Comparison of ENCODE assay signal across 13 cellular contexts in genomic region chr21:36535618-36536241, GRCh38. TPM values are rescaled to one million over a fixed set of nuclear protein-coding genes. Genes with fewer than 3 reads are reported as not detected.
A peak's percentile ranks its signal among the peaks of the same experiment; 100 is the strongest.
DNase-seq lines count a peak whose midpoint lies in the region; ATAC-seq and TF ChIP-seq lines count a peak whose summit lies in the region.
"Had no signal": no experiment of that assay in that cellular context is flagged by ENCODE, and none has a peak within 500 bp of the region (broad histone marks: within the 10 kb centered on the region; RNA-seq: fewer than 3 reads in every experiment).

No MANE protein-coding gene starts in this region.

- H2BK12ac ChIP-seq in mesenchymal stem cell (ENCODE audit: low read length in 2 of 2) = no peak overlapping the region

- H3K9me3 Mint-ChIP-seq in activated CD4-positive, alpha-beta T cell treated with anti-CD3 and anti-CD28 coated beads for 36 hours (ENCODE audit: low read depth) = no peaks in the 10 kb centered on the region
- no peaks in the 10 kb centered on the region for H3K9me3 Mint-ChIP-seq in stimulated activated effector memory CD8-positive, alpha-beta T cell treated with anti-CD3 and anti-CD28 coated beads, Interleukin-12 subunit alpha, Interleukin-12 subunit beta, amount 100 ng/mL, for 72 hours
- H3K9me3 Mint-ChIP-seq in HFFc6 = no peaks in the 10 kb centered on the region
- H3K9me3 Mint-ChIP-seq: activated naive CD4-positive, alpha-beta T cell treated with anti-CD3 and anti-CD28 coated beads, Interleukin-2, amount 50 U/mL, for 24 hours had no signal

- no peak overlapping the region for H4K8ac ChIP-seq in mesenchymal stem cell (ENCODE audit: low read length)

- no peak overlapping the region for H2AFZ ChIP-seq in mesenchymal stem cell (ENCODE audit: low read depth, low read length)

- intact Hi-C loops in activated CD4-positive, alpha-beta T cell treated with anti-CD3 and anti-CD28 coated beads for 36 hours (cut with DNase I, micrococcal nuclease) = no loop called here

- no peak overlapping the region for H3K4me2 ChIP-seq in mesenchymal stem cell (ENCODE audit: low read length, poor library complexity, severe bottlenecking)

- H3K27ac ChIP-seq in HEK293 (ENCODE audit: extremely low read depth, low read depth, low read length) = no peak overlapping the region
- no peak overlapping the region for H3K27ac ChIP-seq in mesenchymal stem cell (ENCODE audit: low read length, poor library complexity, severe bottlenecking)
- H3K27ac ChIP-seq: right lobe of liver, stomach had no signal

- no peaks in the 10 kb centered on the region for H3K79me1 ChIP-seq in mesenchymal stem cell (replicated peaks; ENCODE audit: low read length, poor library complexity, severe bottlenecking)

- no peak for TF ChIP-seq CTCF in HEK293 (tag by site-specific recombination; IDR thresholded peaks at IDR 0.05)
- no peak for TF ChIP-seq CTCF in HFFc6 (IDR thresholded peaks at IDR 0.05)

- no peaks in the 10 kb centered on the region for H3K36me3 Mint-ChIP-seq in activated CD4-positive, alpha-beta T cell treated with anti-CD3 and anti-CD28 coated beads for 36 hours (ENCODE audit: low read depth)
- no peaks in the 10 kb centered on the region for H3K36me3 Mint-ChIP-seq in stimulated activated effector memory CD8-positive, alpha-beta T cell treated with anti-CD3 and anti-CD28 coated beads, Interleukin-12 subunit alpha, Interleukin-12 subunit beta, amount 100 ng/mL, for 72 hours
- H3K36me3 Mint-ChIP-seq in HFFc6 (ENCODE audit: low read depth) = no peaks in the 10 kb centered on the region
- H3K36me3 Mint-ChIP-seq: activated naive CD4-positive, alpha-beta T cell treated with anti-CD3 and anti-CD28 coated beads, Interleukin-2, amount 50 U/mL, for 24 hours had no signal

- H3K9ac ChIP-seq in mesenchymal stem cell (ENCODE audit: low read length) = no peak overlapping the region

- H3K4me1 ChIP-seq in HEK293 (ENCODE audit: control insufficient read depth, insufficient read depth, low read length) (peaks cover 7% of the 10 kb centered on the region; the same call in 1 of the 2 replicates), mesenchymal stem cell (ENCODE audit: control insufficient read depth, insufficient read depth, low read depth, low read length) (peaks cover 7% of the 10 kb centered on the region)
- H3K4me1 ChIP-seq: right lobe of liver, stomach had no signal

- H3K9me3 ChIP-seq in HEK293 (ENCODE audit: control insufficient read depth, insufficient read depth, low read depth, low read length) (no peaks in the 10 kb centered on the region), mesenchymal stem cell (ENCODE audit: control insufficient read depth, low read length) (no peaks in the 10 kb centered on the region)
- H3K9me3 ChIP-seq: right lobe of liver, stomach had no signal

- POLR2A ChIA-PET in activated CD4-positive, alpha-beta T cell treated with anti-CD3 and anti-CD28 coated beads for 36 hours (lab: Charles Lee) = no interaction called here
- POLR2A ChIA-PET in HEK293 (lab: Yijun Ruan, JAX) = interaction anchor here (0.6 kb wide), 1 partner anchor 132 kb away, joined by 3 read pairs; no protein-coding TSS in a partner anchor

- H3K14ac ChIP-seq in mesenchymal stem cell (ENCODE audit: low read length in 2 of 2) = no peak overlapping the region

- no peaks in the 10 kb centered on the region for H3K27me3 Mint-ChIP-seq in activated CD4-positive, alpha-beta T cell treated with anti-CD3 and anti-CD28 coated beads for 36 hours
- peaks cover 18% of the 10 kb centered on the region for H3K27me3 Mint-ChIP-seq in HFFc6 (ENCODE audit: insufficient read depth)
- H3K27me3 Mint-ChIP-seq: activated naive CD4-positive, alpha-beta T cell treated with anti-CD3 and anti-CD28 coated beads, Interleukin-2, amount 50 U/mL, for 24 hours had no signal

- no peak overlapping the region for H2BK5ac ChIP-seq in mesenchymal stem cell (ENCODE audit: low read depth, low read length, poor library complexity, severe bottlenecking)

- no peak overlapping the region for H2BK120ac ChIP-seq in mesenchymal stem cell (ENCODE audit: low read depth, low read length)

- H3K4me3 Mint-ChIP-seq in activated CD4-positive, alpha-beta T cell treated with anti-CD3 and anti-CD28 coated beads for 36 hours = no peak overlapping the region
- H3K4me3 Mint-ChIP-seq in stimulated activated effector memory CD8-positive, alpha-beta T cell treated with anti-CD3 and anti-CD28 coated beads, Interleukin-12 subunit alpha, Interleukin-12 subunit beta, amount 100 ng/mL, for 72 hours = no peak overlapping the region
- H3K4me3 Mint-ChIP-seq in HFFc6 = no peak overlapping the region
- H3K4me3 Mint-ChIP-seq: activated naive CD4-positive, alpha-beta T cell treated with anti-CD3 and anti-CD28 coated beads, Interleukin-2, amount 50 U/mL, for 24 hours had no signal

- H3K4me3 ChIP-seq in HEK293 (ENCODE audit: low read depth, low read length) (no peak overlapping the region), mesenchymal stem cell (ENCODE audit: insufficient read depth in 1 of 2, low read depth in 1 of 2, low read length in 2 of 2) (no peak overlapping the region)
- H3K4me3 ChIP-seq: right lobe of liver, stomach had no signal

- H3K23ac ChIP-seq in mesenchymal stem cell (ENCODE audit: low read length in 2 of 2) = no peak overlapping the region

- ATAC-seq in activated CD4-positive, alpha-beta T cell treated with anti-CD3 and anti-CD28 coated beads for 36 hours = peak; percentile 33
- ATAC-seq in HG03460 (IDR thresholded peaks at IDR 0.05; ENCODE audit: unreplicated experiment) = peak; percentile 79
- ATAC-seq in stimulated activated effector memory CD8-positive, alpha-beta T cell treated with anti-CD3 and anti-CD28 coated beads, Interleukin-12 subunit alpha, Interleukin-12 subunit beta, amount 100 ng/mL, for 72 hours = peak; percentile 46
- ATAC-seq: left cardiac atrium, right lobe of liver had no signal

- no peak overlapping the region for H3K27ac Mint-ChIP-seq in activated CD4-positive, alpha-beta T cell treated with anti-CD3 and anti-CD28 coated beads for 36 hours
- H3K27ac Mint-ChIP-seq in stimulated activated effector memory CD8-positive, alpha-beta T cell treated with anti-CD3 and anti-CD28 coated beads, Interleukin-12 subunit alpha, Interleukin-12 subunit beta, amount 100 ng/mL, for 72 hours = no peak overlapping the region
- H3K27ac Mint-ChIP-seq in HFFc6 = no peak overlapping the region
- H3K27ac Mint-ChIP-seq: activated naive CD4-positive, alpha-beta T cell treated with anti-CD3 and anti-CD28 coated beads, Interleukin-2, amount 50 U/mL, for 24 hours had no signal

- no peak overlapping the region for H3K4ac ChIP-seq in mesenchymal stem cell (ENCODE audit: low read depth in 1 of 2, low read length in 2 of 2)

- no peaks in the 10 kb centered on the region for H3K4me1 Mint-ChIP-seq in activated CD4-positive, alpha-beta T cell treated with anti-CD3 and anti-CD28 coated beads for 36 hours
- no peaks in the 10 kb centered on the region for H3K4me1 Mint-ChIP-seq in stimulated activated effector memory CD8-positive, alpha-beta T cell treated with anti-CD3 and anti-CD28 coated beads, Interleukin-12 subunit alpha, Interleukin-12 subunit beta, amount 100 ng/mL, for 72 hours
- no peaks in the 10 kb centered on the region for H3K4me1 Mint-ChIP-seq in HFFc6 (ENCODE audit: low read depth)
- H3K4me1 Mint-ChIP-seq: activated naive CD4-positive, alpha-beta T cell treated with anti-CD3 and anti-CD28 coated beads, Interleukin-2, amount 50 U/mL, for 24 hours had no signal

- no peak for DNase-seq in activated CD4-positive, alpha-beta T cell treated with anti-CD3 and anti-CD28 coated beads for 36 hours
- DNase-seq in activated CD4-positive, alpha-beta T cell treated with anti-CD3 and anti-CD28 coated beads, Interleukin-2, amount 50 U/mL, for 48 hours = no peak
- no peak for DNase-seq in stimulated activated effector memory CD8-positive, alpha-beta T cell treated with anti-CD3 and anti-CD28 coated beads, Interleukin-12 subunit alpha, Interleukin-12 subunit beta, amount 100 ng/mL, for 72 hours (ENCODE audit: low spot score in 2 of 2)
- no peak for DNase-seq in activated CD4-positive, CD25-positive, alpha-beta regulatory T cell treated with anti-CD3 and anti-CD28 coated beads, Interleukin-2, amount 50 U/mL, for 72 hours
- no peak for DNase-seq in mesenchymal stem cell
- DNase-seq in HFFc6 = no peak
- DNase-seq: H7, left cardiac atrium, right lobe of liver, stomach had no signal

- H4K91ac ChIP-seq in mesenchymal stem cell (ENCODE audit: low read length) = no peak overlapping the region

- no peak overlapping the region for H2BK15ac ChIP-seq in mesenchymal stem cell (ENCODE audit: low read depth, poor library complexity, severe bottlenecking)

- 76% methylated on average over 4 of the region's 6 CpGs for WGBS in mesenchymal stem cell

- no peaks in the 10 kb centered on the region for H3K36me3 ChIP-seq in HEK293 (ENCODE audit: control insufficient read depth in 2 of 2, insufficient read depth in 1 of 2, low read length in 2 of 2)
- H3K36me3 ChIP-seq in mesenchymal stem cell (ENCODE audit: control insufficient read depth in 1 of 2, insufficient read depth in 2 of 2, low read depth in 1 of 2, low read length in 2 of 2) = no peaks in the 10 kb centered on the region
- H3K36me3 ChIP-seq: right lobe of liver, stomach had no signal

- H2AK5ac ChIP-seq in mesenchymal stem cell (ENCODE audit: low read length, severe bottlenecking) = no peak overlapping the region

- CTCF ChIA-PET in activated CD4-positive, alpha-beta T cell treated with anti-CD3 and anti-CD28 coated beads for 36 hours (lab: Charles Lee) = no interaction called here
- CTCF ChIA-PET in HEK293 (lab: Yijun Ruan, JAX) = interaction anchor here (0.8 to 1.0 kb wide), 2 partner anchors 113 to 392 kb away, joined by 6 to 7 read pairs; no protein-coding TSS in a partner anchor

- no peak overlapping the region for H3K18ac ChIP-seq in mesenchymal stem cell (ENCODE audit: low read depth in 1 of 2, low read length in 2 of 2)

- peaks cover 8 to 41% of the 10 kb centered on the region in 2 experiments for H3K27me3 ChIP-seq in mesenchymal stem cell (ENCODE audit: control insufficient read depth in 1 of 2, insufficient read depth in 1 of 2, low read length in 2 of 2)
- H3K27me3 ChIP-seq: right lobe of liver had no signal

TF ChIP-seq in HEK293, 187 proteins besides CTCF, POLR2A, EP300 and RAD21 (continues in another document):
- TF ChIP-seq ZSCAN5A (tag by site-specific recombination; IDR thresholded peaks at IDR 0.05) = no peak

RNA-seq across cellular contexts. Expression of gene CLDN14, which starts 55.8 kb away (rescaled TPM):
- not detected for total RNA-seq in activated CD4-positive, alpha-beta T cell treated with anti-CD3 and anti-CD28 coated beads for 36 hours
- polyA plus RNA-seq in mesenchymal stem cell (2013, experiment 1 of 2) = not detected
- polyA plus RNA-seq in mesenchymal stem cell (2013, experiment 2 of 2) = not detected
- total RNA-seq in HFFc6 (2021; fragmentation: NEBNext Ultra II Directional; extraction: Animal tissue kit (Norgen Biotek cat#: 25700)) = under 1 TPM in 2 of 6 experiments, not detected in 4; 0.14 to 0.17 TPM
- total RNA-seq: H7, left cardiac atrium, stomach had no signal
